Comparison of ENCODE assay signal across 2 cellular contexts in the genomic region with DNA sequence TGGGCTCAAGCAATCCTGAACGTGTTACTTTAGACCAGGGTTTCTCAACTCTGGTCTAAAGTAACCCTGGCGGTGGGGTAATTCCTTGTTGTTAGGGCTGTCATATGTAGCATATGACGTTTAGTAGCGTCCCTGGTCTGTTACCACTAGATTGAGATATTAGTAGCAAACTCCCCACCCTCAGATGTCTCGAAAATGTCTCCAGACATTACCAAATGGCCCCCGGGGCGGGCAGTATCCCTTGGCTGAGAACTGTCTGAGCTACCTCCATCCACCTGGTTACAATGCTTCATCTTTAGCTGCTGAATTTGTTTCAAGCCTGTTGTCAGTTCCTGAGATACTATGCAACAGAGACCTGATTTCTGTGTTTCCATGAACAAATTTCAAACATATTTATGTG.
TF ChIP-seq lines count a peak whose summit lies in the region.

No MANE protein-coding gene starts in this region.

TF ChIP-seq in GM12878, 131 proteins besides CTCF, POLR2A, EP300 and RAD21:
- no peak for TF ChIP-seq DPF2 (IDR thresholded peaks at IDR 0.05)
- no peak for TF ChIP-seq ZNF622 (IDR thresholded peaks at IDR 0.05)
- no peak for TF ChIP-seq E2F4 (IDR thresholded peaks at IDR 0.05; ENCODE audit: low read depth, low read length)

TF ChIP-seq in endothelial cell of umbilical vein, 7 proteins besides CTCF, POLR2A, EP300 and RAD21:
- no peak for TF ChIP-seq MYC (IDR thresholded peaks at IDR 0.05; ENCODE audit: low read depth, low read length)
- TF ChIP-seq EZH2 (IDR thresholded peaks at IDR 0.05; ENCODE audit: borderline replicate concordance, low read depth, low read length, severe bottlenecking) = no peak
- no peak for TF ChIP-seq FOS (IDR thresholded peaks at IDR 0.05; ENCODE audit: borderline replicate concordance, insufficient read depth, low read length)
- no peak for TF ChIP-seq POLR2AphosphoS5 (IDR thresholded peaks at IDR 0.05; ENCODE audit: insufficient read depth, low read depth, low read length)
- TF ChIP-seq GATA2 (IDR thresholded peaks at IDR 0.05; ENCODE audit: insufficient read depth, insufficient read length, low read depth, low read length) = no peak
- TF ChIP-seq MAX (IDR thresholded peaks at IDR 0.05; ENCODE audit: insufficient read depth, insufficient read length) = no peak
- TF ChIP-seq JUN (IDR thresholded peaks at IDR 0.05; ENCODE audit: borderline replicate concordance, insufficient read depth, insufficient read length, low read depth) = no peak
